Comparison of ENCODE assay signal across 25 cellular contexts in genomic region chr12:32714772-32715171, GRCh38.
"Had no signal": no experiment of that assay in that cellular context is flagged by ENCODE, and none has a peak within 500 bp of the region (broad histone marks: within the 10 kb centered on the region; RNA-seq: fewer than 3 reads in every experiment).

No MANE protein-coding gene starts in this region.

- H3K4me1 ChIP-seq: stomach, suprapubic skin, testis, thyroid gland, tibial artery, tibial nerve, upper lobe of left lung, upper lobe of right lung, uterus, vagina had no signal

- H3K27ac ChIP-seq: stomach, suprapubic skin, testis, thoracic aorta, thyroid gland, tibial artery, tibial nerve, upper lobe of left lung, upper lobe of right lung, uterus, vagina had no signal

- H3K4me3 ChIP-seq: stomach, suprapubic skin, testis, thoracic aorta, thyroid gland, tibial artery, tibial nerve, upper lobe of left lung, upper lobe of right lung, uterus, vagina had no signal

- H3K9me3 ChIP-seq: stomach, suprapubic skin, testis, thoracic aorta, thyroid gland, tibial artery, tibial nerve, upper lobe of left lung, upper lobe of right lung, uterus, vagina had no signal

- ATAC-seq: stimulated activated effector memory CD8-positive, alpha-beta T cell treated with anti-CD3 and anti-CD28 coated beads, Interleukin-12 subunit alpha, Interleukin-12 subunit beta, amount 100 ng/mL, for 72 hours; stimulated activated memory B cell treated with anti-CD40 and anti-IgM and Interleukin-4, amounts not matched to agents 10 μg/mL and 1 μg/mL and 100 μg/mL, for 72 hours; stimulated activated naive B cell treated with anti-CD40 and anti-IgM and Interleukin-4, amounts not matched to agents 10 μg/mL and 1 μg/mL and 100 μg/mL, for 72 hours; stimulated activated naive CD8-positive, alpha-beta T cell treated with anti-CD3 and anti-CD28 coated beads, Interleukin-15, amount 100 ng/mL, for 72 hours; stimulated activated naive CD8-positive, alpha-beta T cell treated with anti-CD3 and anti-CD28 coated beads, Interleukin-15, Interleukin-2, amounts not matched to agents 100 U/mL and 50 U/mL, for 24 hours; upper lobe of right lung had no signal

- DNase-seq: stimulated activated CD4-positive, alpha-beta T cell treated with anti-CD3 and anti-CD28 coated beads, Interleukin-2, amount 100 ng/mL, for 48 hours; stimulated activated CD4-positive, alpha-beta T cell treated with anti-CD3 and anti-CD28 coated beads, Interleukin-4, amount 100 ng/mL, for 1 hour; stimulated activated CD4-positive, alpha-beta T cell treated with anti-CD3 and anti-CD28 coated beads, Interleukin-4, amount 100 ng/mL, for 24 hours; stimulated activated CD4-positive, alpha-beta T cell treated with anti-CD3 and anti-CD28 coated beads, Interleukin-4, amount 100 ng/mL, for 4 hours; stimulated activated CD8-positive, alpha-beta memory T cell treated with anti-CD3 and anti-CD28 coated beads, Interleukin-4, amount 100 ng/mL, for 48 hours; stimulated activated naive B cell treated with anti-CD40 and anti-IgM and Interleukin-4, amounts not matched to agents 10 μg/mL and 1 μg/mL and 100 μg/mL, for 72 hours; stimulated activated naive CD4-positive, alpha-beta T cell; stimulated activated naive CD4-positive, alpha-beta T cell treated with Interleukin-2 at 50 U/mL for 16 hours; stimulated activated naive CD8-positive, alpha-beta T cell treated with anti-CD3 and anti-CD28 coated beads, Interleukin-15, amount 100 ng/mL, for 72 hours; stimulated activated naive CD8-positive, alpha-beta T cell treated with anti-CD3 and anti-CD28 coated beads, Interleukin-15, Interleukin-2, amounts not matched to agents 100 U/mL and 50 U/mL, for 24 hours; stomach; substantia nigra; testis; tibial artery; trophoblast cell; upper lobe of left lung; upper lobe of right lung; uterus had no signal

- H3K27me3 ChIP-seq: stomach, suprapubic skin, testis, thyroid gland, tibial artery, tibial nerve, upper lobe of left lung, upper lobe of right lung, uterus, vagina had no signal
